10 cellular contexts compared by ENCODE assay signal in the genomic region with DNA sequence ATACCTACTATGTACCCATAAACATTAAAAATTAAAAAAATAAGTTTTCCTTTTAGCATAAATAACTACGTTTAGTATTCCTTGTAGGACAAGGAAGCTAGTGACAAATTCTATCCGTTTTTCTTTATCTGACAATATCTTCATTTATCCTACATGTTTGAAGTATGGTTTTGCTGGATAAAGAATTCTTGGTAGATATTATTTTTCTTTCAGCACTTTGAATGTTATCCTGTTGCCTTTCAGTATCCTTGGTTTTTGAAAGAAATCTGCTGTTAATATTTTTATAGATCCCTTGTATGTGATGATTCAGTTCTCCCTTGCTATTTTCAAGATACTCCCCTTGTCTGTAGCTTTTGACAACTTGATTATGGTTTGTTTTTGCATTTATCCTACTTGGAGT.
"Had no signal": no experiment of that assay in that cellular context is flagged by ENCODE, and none has a peak within 500 bp of the region (broad histone marks: within the 10 kb centered on the region; RNA-seq: fewer than 3 reads in every experiment).

No MANE protein-coding gene starts in this region.

- ATAC-seq: GM23338, K562 had no signal

- FAIRE-seq: H1, H54, HTR-8/SVneo, K562 had no signal

- H3K4me3 ChIP-seq: GM23338, K562 had no signal

- DNase-seq: H9, HCEC 1CT, HFFc6, IMR-90, KG1 had no signal

- H3K4me1 Mint-ChIP-seq: GM23338, H9 had no signal

- H3K4me3 Mint-ChIP-seq: GM23338, H9, HFFc6 had no signal

- H3K27ac Mint-ChIP-seq: GM23338, H9, HFFc6 had no signal
